In genomic region chr1:242788771-242789170, GRCh38 we compare ENCODE assay signal across 16 cellular contexts.
DNase-seq lines count a peak whose midpoint lies in the region; ATAC-seq lines count a peak whose summit lies in the region.
"Had no signal": no experiment of that assay in that cellular context is flagged by ENCODE, and none has a peak within 500 bp of the region (broad histone marks: within the 10 kb centered on the region; RNA-seq: fewer than 3 reads in every experiment).

No MANE protein-coding gene starts in this region.

- H3K9me3 ChIP-seq in SJCRH30 (replicated peaks): no peaks in the 10 kb centered on the region
- H3K9me3 ChIP-seq: gastrocnemius medialis, pancreas had no signal

- H3K36me3 ChIP-seq in SJCRH30: no peaks in the 10 kb centered on the region
- H3K36me3 ChIP-seq: gastrocnemius medialis, pancreas had no signal

- H3K4me3 ChIP-seq in SJCRH30: no peak overlapping the region
- H3K4me3 ChIP-seq: gastrocnemius medialis, pancreas had no signal

- H3K4me1 ChIP-seq in SJCRH30: peaks cover 31% of the 10 kb centered on the region
- H3K4me1 ChIP-seq: gastrocnemius medialis, pancreas had no signal

- H3K27me3 ChIP-seq in SJCRH30: no peaks in the 10 kb centered on the region
- H3K27me3 ChIP-seq: gastrocnemius medialis, pancreas had no signal

- peak; percentile 56 for ATAC-seq in GM18868 (IDR thresholded peaks at IDR 0.05; ENCODE audit: unreplicated experiment)
- peak; percentile 87 for ATAC-seq in GM21528 (IDR thresholded peaks at IDR 0.05; ENCODE audit: low FRiP score, unreplicated experiment)
- ATAC-seq in HG03066 (IDR thresholded peaks at IDR 0.05; ENCODE audit: low read depth, unreplicated experiment): peak; percentile 85
- ATAC-seq: activated naive CD4-positive, alpha-beta T cell treated with anti-CD3 and anti-CD28 coated beads, Interleukin-2, amount 50 U/mL, for 72 hours; gastrocnemius medialis; left lobe of liver; pancreas had no signal

- DNase-seq in SJCRH30 (peak in 1 of 2 experiments; percentile 22), LoVo (ENCODE audit: low spot score) (no peak), D341Med (ENCODE audit: low spot score) (no peak)
- no peak for DNase-seq in activated naive CD4-positive, alpha-beta T cell treated with anti-CD3 and anti-CD28 coated beads, Interleukin-2, amount 50 U/mL, for 16 hours
- no peak for DNase-seq in activated T-cell treated with anti-CD3 and anti-CD28 coated beads, Interleukin-2, amount 50 U/mL, for 48 hours
- DNase-seq: activated CD4-positive, alpha-beta T cell treated with anti-CD3 and anti-CD28 coated beads, Interleukin-2, amount 50 U/mL, for 48 hours; cortex of kidney; gastrocnemius medialis; NCI-H1417; pancreas; stimulated activated CD4-positive, alpha-beta T cell treated with anti-CD3 and anti-CD28 coated beads, Interleukin-4, amount 100 ng/mL, for 1 hour had no signal

- H3K27ac ChIP-seq in SJCRH30: peak overlapping the region; percentile 13; the same call in 1 of the 2 replicates
- H3K27ac ChIP-seq: gastrocnemius medialis, pancreas had no signal
